Comparison of ENCODE assay signal across 15 cellular contexts in genomic region chr9:124709291-124709690, GRCh38.
DNase-seq lines count a peak whose midpoint lies in the region; ATAC-seq and TF ChIP-seq lines count a peak whose summit lies in the region.
"Had no signal": no experiment of that assay in that cellular context is flagged by ENCODE, and none has a peak within 500 bp of the region (broad histone marks: within the 10 kb centered on the region; RNA-seq: fewer than 3 reads in every experiment).

No MANE protein-coding gene starts in this region.

- H3K4ac ChIP-seq in mesenchymal stem cell (ENCODE audit: low read depth in 1 of 2, low read length in 2 of 2): no peak overlapping the region

- H3K14ac ChIP-seq in mesenchymal stem cell (ENCODE audit: low read length in 2 of 2): no peak overlapping the region

- H3K9me3 ChIP-seq in RWPE2 (ENCODE audit: severe bottlenecking): no peaks in the 10 kb centered on the region
- no peaks in the 10 kb centered on the region for H3K9me3 ChIP-seq in mesenchymal stem cell (ENCODE audit: control insufficient read depth, low read length)

- no peak overlapping the region for H3K4me2 ChIP-seq in mesenchymal stem cell (ENCODE audit: low read length, poor library complexity, severe bottlenecking)

- ATAC-seq in natural killer cell (no peak), RWPE2 (ENCODE audit: low read depth) (no peak), HG02678 (IDR thresholded peaks at IDR 0.05; ENCODE audit: unreplicated experiment) (no peak), esophagus mucosa (no peak), HG02798 (IDR thresholded peaks at IDR 0.05; ENCODE audit: poor library complexity, unreplicated experiment) (no peak)
- ATAC-seq in natural killer cell treated with Interleukin-12 subunit alpha and Interleukin-12 subunit beta and Interleukin-15 and Interleukin-18, amount 100 ng/mL, for 72 hours: no peak

- peak overlapping the region in 1 of 2 experiments; percentile 1 for H2BK12ac ChIP-seq in mesenchymal stem cell (ENCODE audit: low read length in 2 of 2)

- TF ChIP-seq CTCF in natural killer cell (IDR thresholded peaks at IDR 0.05): no peak
- no peak for TF ChIP-seq CTCF in RWPE2 (IDR thresholded peaks at IDR 0.05; ENCODE audit: poor library complexity, severe bottlenecking)

- no peak overlapping the region for H4K91ac ChIP-seq in mesenchymal stem cell (ENCODE audit: low read length)

- DNase-seq in natural killer cell (no peak), RWPE2 (ENCODE audit: low spot score) (no peak), mesenchymal stem cell (no peak), NK-92 (lab: John Stamatoyannopoulos, UW; ENCODE audit: unreplicated experiment) (no peak)
- DNase-seq in natural killer cell treated with Interleukin-12 subunit alpha and Interleukin-12 subunit beta and Interleukin-15 and Interleukin-18, amount 100 ng/mL, for 72 hours (ENCODE audit: low spot score): no peak
- DNase-seq: AML-193; DMS79; NCI-H1092; NCI-H2227 treated with DMSO at 0.1 percent for 48 hours; NCI-H526; NK-92 treated with Interleukin-12 subunit alpha and Interleukin-12 subunit beta, amount 100 ng/mL, for 24 hours; Right ventricle myocardium superior had no signal

- no peak overlapping the region for H3K18ac ChIP-seq in mesenchymal stem cell (ENCODE audit: low read depth in 1 of 2, low read length in 2 of 2)

- no peak overlapping the region for H3K9ac ChIP-seq in mesenchymal stem cell (ENCODE audit: low read length)

- H3K4me1 ChIP-seq in RWPE2 (ENCODE audit: insufficient read depth, poor library complexity, severe bottlenecking): peaks cover 7% of the 10 kb centered on the region
- H3K4me1 ChIP-seq in mesenchymal stem cell (ENCODE audit: control insufficient read depth, insufficient read depth, low read depth, low read length): peaks cover 8% of the 10 kb centered on the region

- H2BK15ac ChIP-seq in mesenchymal stem cell (ENCODE audit: low read depth, poor library complexity, severe bottlenecking): no peak overlapping the region

- no peak overlapping the region for H3K4me3 ChIP-seq in RWPE2 (ENCODE audit: severe bottlenecking)
- H3K4me3 ChIP-seq in mesenchymal stem cell (ENCODE audit: insufficient read depth in 1 of 2, low read depth in 1 of 2, low read length in 2 of 2): no peak overlapping the region

- H3K4me3 Mint-ChIP-seq in natural killer cell: no peak overlapping the region
- H3K4me3 Mint-ChIP-seq in natural killer cell treated with Interleukin-12 subunit alpha and Interleukin-12 subunit beta and Interleukin-15 and Interleukin-18, amount 100 ng/mL, for 72 hours: no peak overlapping the region

- H3K23ac ChIP-seq in mesenchymal stem cell (ENCODE audit: low read length in 2 of 2): no peak overlapping the region

- intact Hi-C loops in natural killer cell (cut with micrococcal nuclease): no loop called here

- H3K36me3 ChIP-seq in RWPE2 (ENCODE audit: low read depth) (no peaks in the 10 kb centered on the region), mesenchymal stem cell (ENCODE audit: control insufficient read depth in 1 of 2, insufficient read depth in 2 of 2, low read depth in 1 of 2, low read length in 2 of 2) (peaks cover 0 to 8% of the 10 kb centered on the region in 2 experiments)

- H2AFZ ChIP-seq in mesenchymal stem cell (ENCODE audit: low read depth, low read length): no peak overlapping the region

- H3K27ac ChIP-seq in RWPE2 (ENCODE audit: poor library complexity, severe bottlenecking) (peak overlapping the region; percentile 7), mesenchymal stem cell (ENCODE audit: low read length, poor library complexity, severe bottlenecking) (no peak overlapping the region)

- peak overlapping the region; percentile 72 for H2AK5ac ChIP-seq in mesenchymal stem cell (ENCODE audit: low read length, severe bottlenecking)

- no peak overlapping the region for H4K8ac ChIP-seq in mesenchymal stem cell (ENCODE audit: low read length)

- no peaks in the 10 kb centered on the region for H3K9me3 Mint-ChIP-seq in natural killer cell
- no peaks in the 10 kb centered on the region for H3K9me3 Mint-ChIP-seq in natural killer cell treated with Interleukin-12 subunit alpha and Interleukin-12 subunit beta and Interleukin-15 and Interleukin-18, amount 100 ng/mL, for 72 hours

- H3K27ac Mint-ChIP-seq in natural killer cell: peak overlapping the region; percentile 0 to 7
- H3K27ac Mint-ChIP-seq in natural killer cell treated with Interleukin-12 subunit alpha and Interleukin-12 subunit beta and Interleukin-15 and Interleukin-18, amount 100 ng/mL, for 72 hours: no peak overlapping the region

- whole genome bisulfite sequencing in mesenchymal stem cell: 100% methylated on average over 2 of the region's 2 CpGs

- peaks cover 21% of the 10 kb centered on the region for H3K79me1 ChIP-seq in mesenchymal stem cell (replicated peaks; ENCODE audit: low read length, poor library complexity, severe bottlenecking)

- H3K27me3 ChIP-seq in RWPE2 (ENCODE audit: insufficient read depth, poor library complexity, severe bottlenecking): no peaks in the 10 kb centered on the region
- no peaks in the 10 kb centered on the region for H3K27me3 ChIP-seq in mesenchymal stem cell (ENCODE audit: control insufficient read depth in 1 of 2, insufficient read depth in 1 of 2, low read length in 2 of 2)

- H3K36me3 Mint-ChIP-seq in natural killer cell: peaks cover 7% of the 10 kb centered on the region
- no peaks in the 10 kb centered on the region for H3K36me3 Mint-ChIP-seq in natural killer cell treated with Interleukin-12 subunit alpha and Interleukin-12 subunit beta and Interleukin-15 and Interleukin-18, amount 100 ng/mL, for 72 hours

- H3K27me3 Mint-ChIP-seq in natural killer cell (ENCODE audit: low read depth in 2 of 2): no peaks in the 10 kb centered on the region
- H3K27me3 Mint-ChIP-seq in natural killer cell treated with Interleukin-12 subunit alpha and Interleukin-12 subunit beta and Interleukin-15 and Interleukin-18, amount 100 ng/mL, for 72 hours: no peaks in the 10 kb centered on the region

- peaks cover 26 to 39% of the 10 kb centered on the region in 2 donors for H3K4me1 Mint-ChIP-seq in natural killer cell
- peaks cover 12 to 26% of the 10 kb centered on the region in 2 donors for H3K4me1 Mint-ChIP-seq in natural killer cell treated with Interleukin-12 subunit alpha and Interleukin-12 subunit beta and Interleukin-15 and Interleukin-18, amount 100 ng/mL, for 72 hours (ENCODE audit: low read depth in 2 of 2)

- H2BK5ac ChIP-seq in mesenchymal stem cell (ENCODE audit: low read depth, low read length, poor library complexity, severe bottlenecking): no peak overlapping the region

- H2BK120ac ChIP-seq in mesenchymal stem cell (ENCODE audit: low read depth, low read length): no peak overlapping the region

Comparison
In these comparisons a context has a peak if more than half of its experiments do, and no peak if none do; other contexts are left out.
1. H3K27ac Mint-ChIP-seq: peak in natural killer cell (2 of 2); none in natural killer cell treated with Interleukin-12 subunit alpha and Interleukin-12 subunit beta and Interleukin-15 and Interleukin-18, amount 100 ng/mL, for 72 hours (0 of 2).